In the genomic region with DNA sequence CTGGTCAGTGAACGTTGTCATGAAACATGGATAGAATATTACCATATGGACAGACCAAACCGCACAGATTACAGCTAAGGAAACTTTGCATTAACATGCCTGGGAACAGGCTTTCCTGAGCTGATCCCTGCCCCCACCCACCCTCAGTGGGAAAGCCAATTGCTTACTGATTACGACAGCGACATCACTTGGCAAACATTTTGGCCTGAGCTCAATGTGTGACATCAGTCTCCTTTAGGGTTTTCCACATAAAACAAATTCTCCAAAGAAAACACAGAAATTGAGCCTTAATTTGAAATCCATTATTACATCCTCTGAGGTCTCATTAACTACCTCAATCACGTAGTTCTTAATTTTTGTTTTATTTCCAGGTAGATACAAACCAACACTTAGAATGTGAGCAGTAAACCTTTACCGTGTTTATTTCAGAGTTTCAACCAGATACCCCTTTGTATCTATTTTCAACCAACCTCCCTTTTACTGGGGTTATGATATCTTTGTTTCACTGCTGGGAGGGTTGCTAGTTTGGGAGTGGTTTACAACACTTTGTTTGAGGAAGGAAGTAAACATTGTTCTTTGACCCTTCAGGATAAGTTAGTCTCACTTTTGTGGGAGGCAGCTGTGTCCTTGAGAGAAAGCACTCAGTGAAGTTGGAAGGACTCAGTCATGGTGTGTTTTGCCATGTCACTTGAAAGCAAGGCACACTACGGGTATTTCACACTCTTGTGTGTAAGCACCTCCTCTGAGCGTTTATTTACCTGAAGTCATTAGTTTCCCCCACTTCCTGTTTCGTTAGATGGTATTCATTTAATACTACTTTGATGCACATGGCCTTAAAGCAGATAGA, we compare ENCODE assay signal across 8 cellular contexts.
DNase-seq lines count a peak whose midpoint lies in the region; ATAC-seq, FAIRE-seq and TF ChIP-seq lines count a peak whose summit lies in the region.

No MANE protein-coding gene starts in this region.

- no peak overlapping the region for H3K4me3 Mint-ChIP-seq in activated T-cell treated with anti-CD3 and anti-CD28 coated beads, Interleukin-2, amount 50 U/mL, for 24 hours

- TF ChIP-seq RAD21 in HepG2 (CRISPR knock-in tag; IDR thresholded peaks at IDR 0.05): no peak

- H3K4me2 ChIP-seq in HepG2 (ENCODE audit: low read depth, low read length): peak overlapping the region; percentile 67

- peak overlapping the region; percentile 51 to 84 (median 76) for H3K27ac ChIP-seq in body of pancreas
- H3K27ac ChIP-seq in HepG2 (ENCODE audit: extremely low read length, insufficient read depth, low read length): peak overlapping the region; percentile 94

- no peaks in the 10 kb centered on the region for H3K9me3 Mint-ChIP-seq in activated T-cell treated with anti-CD3 and anti-CD28 coated beads, Interleukin-2, amount 50 U/mL, for 24 hours

- in situ Hi-C loops in HepG2 (cut with HindIII; ENCODE audit: extremely low pct_ligation_motif_present, low pct_unique_long_range_greater_than_20kb): no loop called here

- no peak for TF ChIP-seq CTCF in body of pancreas (IDR thresholded peaks at IDR 0.05)
- TF ChIP-seq CTCF in HepG2 (CRISPR knock-in tag; IDR thresholded peaks at IDR 0.05): peak; percentile 47

- H3K27ac Mint-ChIP-seq in activated T-cell treated with anti-CD3 and anti-CD28 coated beads, Interleukin-2, amount 50 U/mL, for 24 hours: no peak overlapping the region

- peaks cover 26% of the 10 kb centered on the region for H3K36me3 Mint-ChIP-seq in activated T-cell treated with anti-CD3 and anti-CD28 coated beads, Interleukin-2, amount 50 U/mL, for 24 hours (ENCODE audit: low read depth)

- H3K4me3 ChIP-seq in body of pancreas (no peak overlapping the region), HepG2 (replicated peaks in 1 of 3; ENCODE audit: insufficient read depth in 1 of 3, low read depth in 2 of 3, low read length in 3 of 3) (peak overlapping the region in 2 of 3 experiments; percentile 17 to 42; a peak in 1 of 6 replicates)

- intact Hi-C loops in body of pancreas (cut with DNase I): no loop called here
- intact Hi-C loops in HepG2 (cut with micrococcal nuclease; ENCODE audit: unreplicated experiment): loop anchor here (2.0 to 5.0 kb wide), 3 partner anchors 20 to 63 kb away; no protein-coding TSS in a partner anchor

- H3K36me3 ChIP-seq in body of pancreas (replicated peaks in 1 of 2; ENCODE audit: insufficient read depth in 1 of 2, low read depth in 2 of 2) (no peaks in the 10 kb centered on the region), HepG2 (replicated peaks in 1 of 2; ENCODE audit: control insufficient read depth in 1 of 2, insufficient read depth in 2 of 2, low read length in 2 of 2) (no peaks in the 10 kb centered on the region)

- H3K9me3 ChIP-seq in body of pancreas (no peaks in the 10 kb centered on the region), HepG2 (ENCODE audit: low read length) (no peaks in the 10 kb centered on the region)

- H3K4me1 Mint-ChIP-seq in activated T-cell treated with anti-CD3 and anti-CD28 coated beads, Interleukin-2, amount 50 U/mL, for 24 hours (ENCODE audit: low read depth): peaks cover 5% of the 10 kb centered on the region

- H3K27me3 ChIP-seq in body of pancreas (no peaks in the 10 kb centered on the region), HepG2 (ENCODE audit: control insufficient read depth in 1 of 2, insufficient read depth in 2 of 2, low read length in 2 of 2) (no peaks in the 10 kb centered on the region)

- peak; percentile 91 for FAIRE-seq in HepG2 (lab: Jason Lieb, UNC)

- H3K4me1 ChIP-seq in body of pancreas (peaks cover 27% of the 10 kb centered on the region), HepG2 (ENCODE audit: insufficient read depth, low read length) (peaks cover 100% of the 10 kb centered on the region)

- H3K27me3 Mint-ChIP-seq in activated T-cell treated with anti-CD3 and anti-CD28 coated beads, Interleukin-2, amount 50 U/mL, for 24 hours: no peaks in the 10 kb centered on the region

- WGBS in body of pancreas, 2 donors: 31 to 36% methylated on average over 9 of the region's 9 CpGs
- WGBS in HepG2 (ENCODE audit: low lambda C conversion rate): 1% methylated on average over 9 of the region's 9 CpGs

- ATAC-seq in body of pancreas (peak; percentile 94), HepG2 (peak; percentile 89), HG02571 (IDR thresholded peaks at IDR 0.05; ENCODE audit: unreplicated experiment) (no peak)

- DNase-seq in CD1c-positive myeloid dendritic cell (ENCODE audit: extremely low spot score) (peak; percentile 11), Kasumi-1 (lab: John Stamatoyannopoulos, UW) (peak; percentile 12 to 24), body of pancreas (peak; percentile 78 to 87 (median 82)), HepG2 (ENCODE audit: low spot score) (peak; percentile 97), ureter (ENCODE audit: low spot score) (peak; percentile 68)
- DNase-seq in activated CD4-positive, alpha-beta T cell treated with anti-CD3 and anti-CD28 coated beads for 4 hours: no peak
- DNase-seq in activated T-cell treated with anti-CD3 and anti-CD28 coated beads, Interleukin-2, amount 50 U/mL, for 24 hours: no peak

- H4K20me1 ChIP-seq in HepG2 (ENCODE audit: insufficient read depth, low read length): no peaks in the 10 kb centered on the region

- H2AFZ ChIP-seq in HepG2 (ENCODE audit: low read length): no peak overlapping the region

- CTCF ChIA-PET in HepG2 (lab: Yijun Ruan, JAX; ENCODE audit: low intra/inter-chr PET ratio, low total read pairs): no interaction called here

- TF ChIP-seq EP300 in HepG2 (IDR thresholded peaks at IDR 0.05; ENCODE audit: low read depth in 2 of 2, low read length in 2 of 2) (peak; percentile 39 to 95; a peak in 3 of 4 replicates), HepG2 (CRISPR knock-in tag; IDR thresholded peaks at IDR 0.05; ENCODE audit: borderline replicate concordance) (peak; percentile 91)

- no peak for TF ChIP-seq POLR2A in body of pancreas (IDR thresholded peaks at IDR 0.05)
- peak; percentile 28 to 58; a peak in 2 of 4 replicates for TF ChIP-seq POLR2A in HepG2 (IDR thresholded peaks at IDR 0.05; ENCODE audit: insufficient read depth in 1 of 2, low read depth in 2 of 2, low read length in 2 of 2)

- peaks cover 4% of the 10 kb centered on the region for H3K79me2 ChIP-seq in HepG2 (ENCODE audit: insufficient read depth, low read length)

- POLR2A ChIA-PET in HepG2 (lab: Yijun Ruan, JAX): interaction anchor here (0.7 to 2.8 kb wide), 27 partner anchors 11 to 340 kb away, joined by 3 to 32 read pairs (median 5); a partner anchor contains a TSS

- TSS peak; percentile 60 for BruUV-seq in HepG2 (replicated peaks; lab: Mats Ljungman, UMichigan)

- H3K9ac ChIP-seq in HepG2 (ENCODE audit: insufficient read depth, low read depth, low read length): peak overlapping the region; percentile 74

TF ChIP-seq in HepG2, 621 proteins besides CTCF, POLR2A, EP300 and RAD21 (continues in another document):
- no peak for TF ChIP-seq ZNF737 (CRISPR knock-in tag; IDR thresholded peaks at IDR 0.05; ENCODE audit: borderline replicate concordance)
- TF ChIP-seq, protein P1, sequence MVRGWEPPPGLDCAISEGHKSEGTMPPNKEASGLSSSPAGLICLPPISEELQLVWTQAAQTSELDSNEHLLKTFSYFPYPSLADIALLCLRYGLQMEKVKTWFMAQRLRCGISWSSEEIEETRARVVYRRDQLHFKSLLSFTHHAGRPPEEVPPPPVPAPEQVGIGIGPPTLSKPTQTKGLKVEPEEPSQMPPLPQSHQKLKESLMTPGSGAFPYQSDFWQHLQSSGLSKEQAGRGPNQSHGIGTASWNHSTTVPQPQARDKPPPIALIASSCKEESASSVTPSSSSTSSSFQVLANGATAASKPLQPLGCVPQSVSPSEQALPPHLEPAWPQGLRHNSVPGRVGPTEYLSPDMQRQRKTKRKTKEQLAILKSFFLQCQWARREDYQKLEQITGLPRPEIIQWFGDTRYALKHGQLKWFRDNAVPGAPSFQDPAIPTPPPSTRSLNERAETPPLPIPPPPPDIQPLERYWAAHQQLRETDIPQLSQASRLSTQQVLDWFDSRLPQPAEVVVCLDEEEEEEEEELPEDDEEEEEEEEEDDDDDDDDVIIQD (CRISPR knock-in tag; IDR thresholded peaks at IDR 0.05; ENCODE audit: low read depth): peak; percentile 89
- no peak for TF ChIP-seq MZF1 (CRISPR knock-in tag; IDR thresholded peaks at IDR 0.05; ENCODE audit: borderline replicate concordance)
- TF ChIP-seq HOXA5 (CRISPR knock-in tag; IDR thresholded peaks at IDR 0.05): peak; percentile 51
- peak; percentile 35; the same call in 1 of the 2 replicates for TF ChIP-seq KMT2B (CRISPR knock-in tag; IDR thresholded peaks at IDR 0.05)
- TF ChIP-seq PRPF4 (IDR thresholded peaks at IDR 0.05; ENCODE audit: low read depth, low read length, poor library complexity, severe bottlenecking): no peak
- TF ChIP-seq HHEX (CRISPR knock-in tag; IDR thresholded peaks at IDR 0.05): peak; percentile 83
- TF ChIP-seq, protein P2, sequence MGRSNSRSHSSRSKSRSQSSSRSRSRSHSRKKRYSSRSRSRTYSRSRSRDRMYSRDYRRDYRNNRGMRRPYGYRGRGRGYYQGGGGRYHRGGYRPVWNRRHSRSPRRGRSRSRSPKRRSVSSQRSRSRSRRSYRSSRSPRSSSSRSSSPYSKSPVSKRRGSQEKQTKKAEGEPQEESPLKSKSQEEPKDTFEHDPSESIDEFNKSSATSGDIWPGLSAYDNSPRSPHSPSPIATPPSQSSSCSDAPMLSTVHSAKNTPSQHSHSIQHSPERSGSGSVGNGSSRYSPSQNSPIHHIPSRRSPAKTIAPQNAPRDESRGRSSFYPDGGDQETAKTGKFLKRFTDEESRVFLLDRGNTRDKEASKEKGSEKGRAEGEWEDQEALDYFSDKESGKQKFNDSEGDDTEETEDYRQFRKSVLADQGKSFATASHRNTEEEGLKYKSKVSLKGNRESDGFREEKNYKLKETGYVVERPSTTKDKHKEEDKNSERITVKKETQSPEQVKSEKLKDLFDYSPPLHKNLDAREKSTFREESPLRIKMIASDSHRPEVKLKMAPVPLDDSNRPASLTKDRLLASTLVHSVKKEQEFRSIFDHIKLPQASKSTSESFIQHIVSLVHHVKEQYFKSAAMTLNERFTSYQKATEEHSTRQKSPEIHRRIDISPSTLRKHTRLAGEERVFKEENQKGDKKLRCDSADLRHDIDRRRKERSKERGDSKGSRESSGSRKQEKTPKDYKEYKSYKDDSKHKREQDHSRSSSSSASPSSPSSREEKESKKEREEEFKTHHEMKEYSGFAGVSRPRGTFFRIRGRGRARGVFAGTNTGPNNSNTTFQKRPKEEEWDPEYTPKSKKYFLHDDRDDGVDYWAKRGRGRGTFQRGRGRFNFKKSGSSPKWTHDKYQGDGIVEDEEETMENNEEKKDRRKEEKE (IDR thresholded peaks at IDR 0.05): no peak
- TF ChIP-seq TGIF2 (CRISPR knock-in tag; IDR thresholded peaks at IDR 0.05): peak; percentile 76

Comparison
In these comparisons a context has a peak if more than half of its experiments do, and no peak if none do; other contexts are left out.
1. DNase-seq: peak in CD1c-positive myeloid dendritic cell (single experiment), Kasumi-1 (2 of 2), body of pancreas (4 of 4), HepG2 (single experiment) and ureter (single experiment); none in activated CD4-positive, alpha-beta T cell treated with anti-CD3 and anti-CD28 coated beads for 4 hours (0 of 2) and activated T-cell treated with anti-CD3 and anti-CD28 coated beads, Interleukin-2, amount 50 U/mL, for 24 hours (single experiment).
2. H3K4me3 ChIP-seq: peak in HepG2 (2 of 3); none in body of pancreas (0 of 2).
3. POLR2A ChIP-seq: peak in HepG2 (2 of 2); none in body of pancreas (0 of 3).